Comparison of ENCODE assay signal across 1 cellular context in genomic region chr13:102555914-102556553, GRCh38.
TF ChIP-seq lines count a peak whose summit lies in the region.

No MANE protein-coding gene starts in this region.

TF ChIP-seq in HEK293, 187 proteins besides CTCF, POLR2A, EP300 and RAD21 (continued from another document):
- TF ChIP-seq PBX3 (CRISPR knock-in tag; IDR thresholded peaks at IDR 0.05) = no peak
- no peak for TF ChIP-seq ZSCAN18 (tag by site-specific recombination; IDR thresholded peaks at IDR 0.05)
